In genomic region chr2:215829261-215829660, GRCh38 we compare ENCODE assay signal across 20 cellular contexts.
DNase-seq lines count a peak whose midpoint lies in the region; ATAC-seq, FAIRE-seq and TF ChIP-seq lines count a peak whose summit lies in the region.
"Had no signal": no experiment of that assay in that cellular context is flagged by ENCODE, and none has a peak within 500 bp of the region (broad histone marks: within the 10 kb centered on the region; RNA-seq: fewer than 3 reads in every experiment).

No MANE protein-coding gene starts in this region.

- peak overlapping the region in 1 of 2 experiments; percentile 65 for H3K4ac ChIP-seq in mesenchymal stem cell (ENCODE audit: low read depth in 1 of 2, low read length in 2 of 2)

- peak overlapping the region; percentile 96 to 97 for H2BK12ac ChIP-seq in mesenchymal stem cell (ENCODE audit: low read length in 2 of 2)

- TF ChIP-seq RAD21 in A549 (conservative IDR thresholded peaks at IDR 0.05 in 1 of 2, IDR thresholded peaks at IDR 0.05 in 1 of 2): no peak

- H3K14ac ChIP-seq in mesenchymal stem cell (ENCODE audit: low read length in 2 of 2): no peak overlapping the region

- H2BK5ac ChIP-seq in mesenchymal stem cell (ENCODE audit: low read depth, low read length, poor library complexity, severe bottlenecking): no peak overlapping the region

- no peak for TF ChIP-seq POLR2A in A549 (IDR thresholded peaks at IDR 0.05; ENCODE audit: low read length)

- H3K36me3 ChIP-seq in Caco-2 (ENCODE audit: control insufficient read depth, insufficient read depth, low read length) (no peaks in the 10 kb centered on the region), adipocyte (ENCODE audit: control insufficient read depth, insufficient read depth, low read length, severe bottlenecking) (no peaks in the 10 kb centered on the region), mesenchymal stem cell (ENCODE audit: control insufficient read depth in 1 of 2, insufficient read depth in 2 of 2, low read depth in 1 of 2, low read length in 2 of 2) (no peaks in the 10 kb centered on the region)
- H3K36me3 ChIP-seq: HAP-1, Peyer's patch had no signal

- no peaks in the 10 kb centered on the region for H3K27me3 ChIP-seq in Caco-2 (replicated peaks; ENCODE audit: control insufficient read depth, insufficient read depth, low read length)
- H3K27me3 ChIP-seq in adipocyte (replicated peaks; ENCODE audit: control insufficient read depth, insufficient read depth, low read length): no peaks in the 10 kb centered on the region
- H3K27me3 ChIP-seq in mesenchymal stem cell (ENCODE audit: control insufficient read depth in 1 of 2, insufficient read depth in 1 of 2, low read length in 2 of 2): no peaks in the 10 kb centered on the region
- H3K27me3 ChIP-seq: Peyer's patch had no signal

- H3K4me1 ChIP-seq in A549 (peaks cover 67% of the 10 kb centered on the region), Caco-2 (peaks cover 82% of the 10 kb centered on the region), adipocyte (ENCODE audit: control insufficient read depth, insufficient read depth, low read length) (peaks cover 71% of the 10 kb centered on the region), mesenchymal stem cell (ENCODE audit: control insufficient read depth, insufficient read depth, low read depth, low read length) (peaks cover 10% of the 10 kb centered on the region)
- H3K4me1 ChIP-seq: HAP-1 had no signal

- H3K9ac ChIP-seq in adipocyte (ENCODE audit: low read length) (peak overlapping the region; percentile 82), mesenchymal stem cell (ENCODE audit: low read length) (peak overlapping the region; percentile 83)
- H3K9ac ChIP-seq: KMS-11 had no signal

- TF ChIP-seq CTCF in A549 (IDR thresholded peaks at IDR 0.05) (no peak), Caco-2 (IDR thresholded peaks at IDR 0.05; ENCODE audit: insufficient read depth in 1 of 2, low read depth in 1 of 2, low read length in 1 of 2, severe bottlenecking in 1 of 2, unreplicated experiment in 1 of 2) (no peak), foreskin fibroblast (IDR thresholded peaks at IDR 0.05; ENCODE audit: low read depth, low read length) (no peak)

- H3K18ac ChIP-seq in mesenchymal stem cell (ENCODE audit: low read depth in 1 of 2, low read length in 2 of 2): peak overlapping the region; percentile 47 to 75

- no peaks in the 10 kb centered on the region for H3K9me3 Mint-ChIP-seq in Caco-2 (ENCODE audit: unreplicated experiment)
- H3K9me3 Mint-ChIP-seq: CD8-positive, alpha-beta memory T cell had no signal

- no peak overlapping the region for H2AFZ ChIP-seq in mesenchymal stem cell (ENCODE audit: low read depth, low read length)

- BruUV-seq in Caco-2 (replicated peaks; lab: Mats Ljungman, UMichigan): no TSS peak

- DNase-seq in A549 (ENCODE audit: low read depth in 1 of 2, low spot score in 1 of 2) (no peak), Caco-2 (no peak), adipocyte (ENCODE audit: low read depth) (no peak), mesenchymal stem cell (no peak), epidermal melanocyte (ENCODE audit: insufficient read length, low spot score) (no peak), foreskin fibroblast (no peak), Right ventricle myocardium inferior (ENCODE audit: missing footprints) (no peak)
- DNase-seq: GOT3, NCI-H2227 treated with DMSO at 0.1 percent for 48 hours, SIG-M5 had no signal

- no peaks in the 10 kb centered on the region for H3K27me3 Mint-ChIP-seq in Caco-2 (ENCODE audit: insufficient read depth, unreplicated experiment)

- H2BK15ac ChIP-seq in mesenchymal stem cell (ENCODE audit: low read depth, poor library complexity, severe bottlenecking): peak overlapping the region; percentile 79

- H3K9me3 ChIP-seq in A549 (no peaks in the 10 kb centered on the region), Caco-2 (peaks cover 8% of the 10 kb centered on the region), adipocyte (ENCODE audit: control insufficient read depth, low read length) (no peaks in the 10 kb centered on the region), mesenchymal stem cell (ENCODE audit: control insufficient read depth, low read length) (no peaks in the 10 kb centered on the region)
- H3K9me3 ChIP-seq: HAP-1, Peyer's patch had no signal

- POLR2A ChIA-PET in A549 (lab: Yijun Ruan, JAX): no interaction called here
- POLR2A ChIA-PET in Caco-2 (lab: Charles Lee): no interaction called here

- H4K8ac ChIP-seq in mesenchymal stem cell (ENCODE audit: low read length): no peak overlapping the region

- no peak for TF ChIP-seq EP300 in A549 (IDR thresholded peaks at IDR 0.05)

- H3K4me1 Mint-ChIP-seq in Caco-2 (ENCODE audit: low read depth, unreplicated experiment): peaks cover 32% of the 10 kb centered on the region
- H3K4me1 Mint-ChIP-seq: CD8-positive, alpha-beta memory T cell had no signal

- no peak overlapping the region for H3K23ac ChIP-seq in mesenchymal stem cell (ENCODE audit: low read length in 2 of 2)

- peak overlapping the region; percentile 93 for H2AK5ac ChIP-seq in mesenchymal stem cell (ENCODE audit: low read length, severe bottlenecking)

- peaks cover 6% of the 10 kb centered on the region for H3K36me3 Mint-ChIP-seq in Caco-2 (ENCODE audit: insufficient read depth, unreplicated experiment)
- H3K36me3 Mint-ChIP-seq: CD14-positive monocyte; CD8-positive, alpha-beta memory T cell had no signal

- H3K4me2 ChIP-seq in A549 (no peak overlapping the region), mesenchymal stem cell (ENCODE audit: low read length, poor library complexity, severe bottlenecking) (no peak overlapping the region)
- H3K4me2 ChIP-seq: KMS-11 had no signal

- peaks cover 2% of the 10 kb centered on the region for H3K79me1 ChIP-seq in mesenchymal stem cell (replicated peaks; ENCODE audit: low read length, poor library complexity, severe bottlenecking)

- no peak overlapping the region for H3K4me3 Mint-ChIP-seq in Caco-2 (ENCODE audit: unreplicated experiment)
- H3K4me3 Mint-ChIP-seq: CD14-positive monocyte; CD8-positive, alpha-beta memory T cell; HFFc6 had no signal

- H3K27ac ChIP-seq in A549: peak overlapping the region; percentile 79 to 86; a peak in 4 of 6 replicates
- no peak overlapping the region for H3K27ac ChIP-seq in mesenchymal stem cell (ENCODE audit: low read length, poor library complexity, severe bottlenecking)
- H3K27ac ChIP-seq: KMS-11, Peyer's patch had no signal

- 89% methylated on average over 8 of the region's 8 CpGs for WGBS in A549 (ENCODE audit: missing lambda C conversion rate)
- 89% methylated on average over 8 of the region's 8 CpGs for WGBS in mesenchymal stem cell

- no peak for ATAC-seq in A549
- no peak for ATAC-seq in HG02973 (IDR thresholded peaks at IDR 0.05; ENCODE audit: unreplicated experiment)
- no peak for ATAC-seq in Right ventricle myocardium inferior

- H3K4me3 ChIP-seq in A549 (no peak overlapping the region), Caco-2 (ENCODE audit: low read depth, low read length) (no peak overlapping the region), adipocyte (ENCODE audit: low read length) (no peak overlapping the region), mesenchymal stem cell (ENCODE audit: insufficient read depth in 1 of 2, low read depth in 1 of 2, low read length in 2 of 2) (no peak overlapping the region), foreskin fibroblast (ENCODE audit: low read depth in 1 of 2, low read length in 2 of 2) (no peak overlapping the region)
- H3K4me3 ChIP-seq: HAP-1, Peyer's patch, SK-N-MC had no signal

- FAIRE-seq in A549 (lab: Jason Lieb, UNC): no peak
- FAIRE-seq: A204.1, HTR-8/SVneo had no signal

- H4K91ac ChIP-seq in mesenchymal stem cell (ENCODE audit: low read length): peak overlapping the region; percentile 89

- H2BK120ac ChIP-seq in mesenchymal stem cell (ENCODE audit: low read depth, low read length): no peak overlapping the region

- CTCF ChIA-PET in A549 (lab: Yijun Ruan, JAX): interaction anchor here (1.1 to 1.9 kb wide), 4 partner anchors 11 to 450 kb away, joined by 3 to 7 read pairs (median 4); no protein-coding TSS in a partner anchor
- CTCF ChIA-PET in Caco-2 (lab: Charles Lee): no interaction called here

- intact Hi-C loops in Caco-2 (cut with micrococcal nuclease; ENCODE audit: unreplicated experiment) (no loop called here), Right ventricle myocardium inferior (cut with DNase I) (no loop called here)

- peak overlapping the region; percentile 79 for H3K27ac Mint-ChIP-seq in Caco-2 (ENCODE audit: unreplicated experiment)
- H3K27ac Mint-ChIP-seq: CD8-positive, alpha-beta memory T cell had no signal

TF ChIP-seq in A549, 52 proteins besides CTCF, POLR2A, EP300 and RAD21:
- TF ChIP-seq HES2 (IDR thresholded peaks at IDR 0.05) (no peak), USF2 (IDR thresholded peaks at IDR 0.05) (no peak)
